In genomic region chr5:174198541-174198940, GRCh38 we compare ENCODE assay signal across 19 cellular contexts.
"Had no signal": no experiment of that assay in that cellular context is flagged by ENCODE, and none has a peak within 500 bp of the region (broad histone marks: within the 10 kb centered on the region; RNA-seq: fewer than 3 reads in every experiment).

No MANE protein-coding gene starts in this region.

- H3K27ac ChIP-seq: KMS-11, SJCRH30, SK-N-MC had no signal

- H3K4me3 ChIP-seq: SJCRH30, SK-N-MC had no signal

- H3K9me3 ChIP-seq: SJCRH30 had no signal

- H3K9ac ChIP-seq: KMS-11 had no signal

- H3K4me1 ChIP-seq: SJCRH30 had no signal

- H3K36me3 ChIP-seq: SJCRH30 had no signal

- DNase-seq: IMR-90, Kasumi-1, MM.1S, NCI-H1092 treated with DMSO at 0.1 percent for 48 hours, NCI-H1436, NCI-H187, NCI-H2081, NCI-H2107, NCI-H2227 treated with DMSO at 0.1 percent for 48 hours, NCI-H524, NCI-H526 treated with DMSO at 0.1 percent for 48 hours, NCI-H774, PC-3, SHP77 treated with DMSO at 0.1 percent for 48 hours, SJCRH30 had no signal

- H3K4me2 ChIP-seq: KMS-11 had no signal

- ATAC-seq: Panc1, PC-3, Right ventricle myocardium inferior had no signal

- H3K27me3 ChIP-seq: SJCRH30 had no signal
